In the genomic region with DNA sequence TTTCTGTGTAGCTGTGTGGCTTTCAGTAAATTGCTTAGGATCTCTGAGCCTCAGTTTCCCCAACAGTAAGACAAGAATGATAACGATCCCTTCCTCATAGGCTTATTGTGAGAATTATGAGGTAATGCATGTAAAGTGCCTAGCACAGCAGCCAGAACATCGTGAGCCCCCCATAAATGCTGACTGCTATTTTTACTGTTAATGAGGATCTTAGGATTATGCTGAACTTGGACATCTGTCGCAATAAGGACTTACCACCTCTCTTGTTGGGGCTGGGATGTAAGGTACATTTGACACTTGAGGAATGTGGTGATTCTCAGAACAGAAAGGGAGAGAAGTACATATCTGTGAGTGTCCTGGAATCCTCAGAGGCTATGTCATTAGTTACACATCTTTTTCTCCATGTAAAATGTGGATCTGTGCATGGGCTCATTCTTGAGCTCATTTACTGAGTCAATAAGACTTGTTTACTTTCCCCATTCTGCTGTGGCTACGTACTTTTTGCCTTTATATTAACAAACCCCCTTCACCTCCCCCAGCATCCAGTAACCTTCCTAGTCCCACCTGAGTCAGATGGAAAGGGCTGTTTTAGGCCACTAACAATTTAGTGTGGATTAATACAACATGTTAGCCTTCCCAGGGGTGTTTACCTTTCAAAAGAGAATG, we compare ENCODE assay signal across 1 cellular context.
TF ChIP-seq lines count a peak whose summit lies in the region.

No MANE protein-coding gene starts in this region.

TF ChIP-seq in HepG2, 621 proteins besides CTCF, POLR2A, EP300 and RAD21 (continued from another document and continues in another):
- TF ChIP-seq, protein P1, sequence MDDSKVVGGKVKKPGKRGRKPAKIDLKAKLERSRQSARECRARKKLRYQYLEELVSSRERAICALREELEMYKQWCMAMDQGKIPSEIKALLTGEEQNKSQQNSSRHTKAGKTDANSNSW (CRISPR knock-in tag; IDR thresholded peaks at IDR 0.05; ENCODE audit: borderline replicate concordance) = no peak
- TF ChIP-seq, protein P2, sequence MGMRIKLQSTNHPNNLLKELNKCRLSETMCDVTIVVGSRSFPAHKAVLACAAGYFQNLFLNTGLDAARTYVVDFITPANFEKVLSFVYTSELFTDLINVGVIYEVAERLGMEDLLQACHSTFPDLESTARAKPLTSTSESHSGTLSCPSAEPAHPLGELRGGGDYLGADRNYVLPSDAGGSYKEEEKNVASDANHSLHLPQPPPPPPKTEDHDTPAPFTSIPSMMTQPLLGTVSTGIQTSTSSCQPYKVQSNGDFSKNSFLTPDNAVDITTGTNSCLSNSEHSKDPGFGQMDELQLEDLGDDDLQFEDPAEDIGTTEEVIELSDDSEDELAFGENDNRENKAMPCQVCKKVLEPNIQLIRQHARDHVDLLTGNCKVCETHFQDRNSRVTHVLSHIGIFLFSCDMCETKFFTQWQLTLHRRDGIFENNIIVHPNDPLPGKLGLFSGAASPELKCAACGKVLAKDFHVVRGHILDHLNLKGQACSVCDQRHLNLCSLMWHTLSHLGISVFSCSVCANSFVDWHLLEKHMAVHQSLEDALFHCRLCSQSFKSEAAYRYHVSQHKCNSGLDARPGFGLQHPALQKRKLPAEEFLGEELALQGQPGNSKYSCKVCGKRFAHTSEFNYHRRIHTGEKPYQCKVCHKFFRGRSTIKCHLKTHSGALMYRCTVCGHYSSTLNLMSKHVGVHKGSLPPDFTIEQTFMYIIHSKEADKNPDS (CRISPR knock-in tag; IDR thresholded peaks at IDR 0.05) = no peak
- TF ChIP-seq NR2F6 (IDR thresholded peaks at IDR 0.05) (no peak), NR2F6 (CRISPR knock-in tag; IDR thresholded peaks at IDR 0.05) (0 out of 2 replicates have a peak, but pooled peaks have one; percentile 4), MTF2 (CRISPR knock-in tag; IDR thresholded peaks at IDR 0.05; ENCODE audit: borderline replicate concordance) (no peak), HOXD1 (CRISPR knock-in tag; IDR thresholded peaks at IDR 0.05) (no peak), TOPORS (CRISPR knock-in tag; IDR thresholded peaks at IDR 0.05) (no peak), KLF15 (CRISPR knock-in tag; IDR thresholded peaks at IDR 0.05; ENCODE audit: borderline replicate concordance) (no peak), KLF11 (CRISPR knock-in tag; IDR thresholded peaks at IDR 0.05) (no peak), MAFF (IDR thresholded peaks at IDR 0.05; ENCODE audit: low read depth, low read length) (peak; percentile 85), ZNF224 (CRISPR knock-in tag; IDR thresholded peaks at IDR 0.05) (no peak), HOXA5 (CRISPR knock-in tag; IDR thresholded peaks at IDR 0.05) (peak; percentile 81; the same call in 1 of the 2 replicates), FOXJ3 (CRISPR knock-in tag; IDR thresholded peaks at IDR 0.05; ENCODE audit: borderline replicate concordance) (0 out of 2 replicates have a peak, but pooled peaks have one; percentile 12), ZNF816 (CRISPR knock-in tag; IDR thresholded peaks at IDR 0.05; ENCODE audit: borderline replicate concordance) (no peak), ZNF550 (CRISPR knock-in tag; IDR thresholded peaks at IDR 0.05; ENCODE audit: borderline replicate concordance) (no peak), TSC22D2 (CRISPR knock-in tag; IDR thresholded peaks at IDR 0.05; ENCODE audit: borderline replicate concordance) (no peak), JDP2 (CRISPR knock-in tag; IDR thresholded peaks at IDR 0.05; ENCODE audit: borderline replicate concordance) (no peak), ATRX (CRISPR knock-in tag; IDR thresholded peaks at IDR 0.05; ENCODE audit: borderline replicate concordance) (no peak)
- TF ChIP-seq, protein P3, sequence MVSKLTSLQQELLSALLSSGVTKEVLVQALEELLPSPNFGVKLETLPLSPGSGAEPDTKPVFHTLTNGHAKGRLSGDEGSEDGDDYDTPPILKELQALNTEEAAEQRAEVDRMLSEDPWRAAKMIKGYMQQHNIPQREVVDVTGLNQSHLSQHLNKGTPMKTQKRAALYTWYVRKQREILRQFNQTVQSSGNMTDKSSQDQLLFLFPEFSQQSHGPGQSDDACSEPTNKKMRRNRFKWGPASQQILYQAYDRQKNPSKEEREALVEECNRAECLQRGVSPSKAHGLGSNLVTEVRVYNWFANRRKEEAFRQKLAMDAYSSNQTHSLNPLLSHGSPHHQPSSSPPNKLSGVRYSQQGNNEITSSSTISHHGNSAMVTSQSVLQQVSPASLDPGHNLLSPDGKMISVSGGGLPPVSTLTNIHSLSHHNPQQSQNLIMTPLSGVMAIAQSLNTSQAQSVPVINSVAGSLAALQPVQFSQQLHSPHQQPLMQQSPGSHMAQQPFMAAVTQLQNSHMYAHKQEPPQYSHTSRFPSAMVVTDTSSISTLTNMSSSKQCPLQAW (CRISPR knock-in tag; IDR thresholded peaks at IDR 0.05) = no peak
- TF ChIP-seq, protein P4, sequence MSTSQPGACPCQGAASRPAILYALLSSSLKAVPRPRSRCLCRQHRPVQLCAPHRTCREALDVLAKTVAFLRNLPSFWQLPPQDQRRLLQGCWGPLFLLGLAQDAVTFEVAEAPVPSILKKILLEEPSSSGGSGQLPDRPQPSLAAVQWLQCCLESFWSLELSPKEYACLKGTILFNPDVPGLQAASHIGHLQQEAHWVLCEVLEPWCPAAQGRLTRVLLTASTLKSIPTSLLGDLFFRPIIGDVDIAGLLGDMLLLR (CRISPR knock-in tag; IDR thresholded peaks at IDR 0.05) = no peak
- TF ChIP-seq, protein P5, sequence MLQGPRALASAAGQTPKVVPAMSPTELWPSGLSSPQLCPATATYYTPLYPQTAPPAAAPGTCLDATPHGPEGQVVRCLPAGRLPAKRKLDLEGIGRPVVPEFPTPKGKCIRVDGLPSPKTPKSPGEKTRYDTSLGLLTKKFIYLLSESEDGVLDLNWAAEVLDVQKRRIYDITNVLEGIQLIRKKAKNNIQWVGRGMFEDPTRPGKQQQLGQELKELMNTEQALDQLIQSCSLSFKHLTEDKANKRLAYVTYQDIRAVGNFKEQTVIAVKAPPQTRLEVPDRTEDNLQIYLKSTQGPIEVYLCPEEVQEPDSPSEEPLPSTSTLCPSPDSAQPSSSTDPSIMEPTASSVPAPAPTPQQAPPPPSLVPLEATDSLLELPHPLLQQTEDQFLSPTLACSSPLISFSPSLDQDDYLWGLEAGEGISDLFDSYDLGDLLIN (CRISPR knock-in tag; IDR thresholded peaks at IDR 0.05; ENCODE audit: borderline replicate concordance) = no peak
- TF ChIP-seq, protein P6, sequence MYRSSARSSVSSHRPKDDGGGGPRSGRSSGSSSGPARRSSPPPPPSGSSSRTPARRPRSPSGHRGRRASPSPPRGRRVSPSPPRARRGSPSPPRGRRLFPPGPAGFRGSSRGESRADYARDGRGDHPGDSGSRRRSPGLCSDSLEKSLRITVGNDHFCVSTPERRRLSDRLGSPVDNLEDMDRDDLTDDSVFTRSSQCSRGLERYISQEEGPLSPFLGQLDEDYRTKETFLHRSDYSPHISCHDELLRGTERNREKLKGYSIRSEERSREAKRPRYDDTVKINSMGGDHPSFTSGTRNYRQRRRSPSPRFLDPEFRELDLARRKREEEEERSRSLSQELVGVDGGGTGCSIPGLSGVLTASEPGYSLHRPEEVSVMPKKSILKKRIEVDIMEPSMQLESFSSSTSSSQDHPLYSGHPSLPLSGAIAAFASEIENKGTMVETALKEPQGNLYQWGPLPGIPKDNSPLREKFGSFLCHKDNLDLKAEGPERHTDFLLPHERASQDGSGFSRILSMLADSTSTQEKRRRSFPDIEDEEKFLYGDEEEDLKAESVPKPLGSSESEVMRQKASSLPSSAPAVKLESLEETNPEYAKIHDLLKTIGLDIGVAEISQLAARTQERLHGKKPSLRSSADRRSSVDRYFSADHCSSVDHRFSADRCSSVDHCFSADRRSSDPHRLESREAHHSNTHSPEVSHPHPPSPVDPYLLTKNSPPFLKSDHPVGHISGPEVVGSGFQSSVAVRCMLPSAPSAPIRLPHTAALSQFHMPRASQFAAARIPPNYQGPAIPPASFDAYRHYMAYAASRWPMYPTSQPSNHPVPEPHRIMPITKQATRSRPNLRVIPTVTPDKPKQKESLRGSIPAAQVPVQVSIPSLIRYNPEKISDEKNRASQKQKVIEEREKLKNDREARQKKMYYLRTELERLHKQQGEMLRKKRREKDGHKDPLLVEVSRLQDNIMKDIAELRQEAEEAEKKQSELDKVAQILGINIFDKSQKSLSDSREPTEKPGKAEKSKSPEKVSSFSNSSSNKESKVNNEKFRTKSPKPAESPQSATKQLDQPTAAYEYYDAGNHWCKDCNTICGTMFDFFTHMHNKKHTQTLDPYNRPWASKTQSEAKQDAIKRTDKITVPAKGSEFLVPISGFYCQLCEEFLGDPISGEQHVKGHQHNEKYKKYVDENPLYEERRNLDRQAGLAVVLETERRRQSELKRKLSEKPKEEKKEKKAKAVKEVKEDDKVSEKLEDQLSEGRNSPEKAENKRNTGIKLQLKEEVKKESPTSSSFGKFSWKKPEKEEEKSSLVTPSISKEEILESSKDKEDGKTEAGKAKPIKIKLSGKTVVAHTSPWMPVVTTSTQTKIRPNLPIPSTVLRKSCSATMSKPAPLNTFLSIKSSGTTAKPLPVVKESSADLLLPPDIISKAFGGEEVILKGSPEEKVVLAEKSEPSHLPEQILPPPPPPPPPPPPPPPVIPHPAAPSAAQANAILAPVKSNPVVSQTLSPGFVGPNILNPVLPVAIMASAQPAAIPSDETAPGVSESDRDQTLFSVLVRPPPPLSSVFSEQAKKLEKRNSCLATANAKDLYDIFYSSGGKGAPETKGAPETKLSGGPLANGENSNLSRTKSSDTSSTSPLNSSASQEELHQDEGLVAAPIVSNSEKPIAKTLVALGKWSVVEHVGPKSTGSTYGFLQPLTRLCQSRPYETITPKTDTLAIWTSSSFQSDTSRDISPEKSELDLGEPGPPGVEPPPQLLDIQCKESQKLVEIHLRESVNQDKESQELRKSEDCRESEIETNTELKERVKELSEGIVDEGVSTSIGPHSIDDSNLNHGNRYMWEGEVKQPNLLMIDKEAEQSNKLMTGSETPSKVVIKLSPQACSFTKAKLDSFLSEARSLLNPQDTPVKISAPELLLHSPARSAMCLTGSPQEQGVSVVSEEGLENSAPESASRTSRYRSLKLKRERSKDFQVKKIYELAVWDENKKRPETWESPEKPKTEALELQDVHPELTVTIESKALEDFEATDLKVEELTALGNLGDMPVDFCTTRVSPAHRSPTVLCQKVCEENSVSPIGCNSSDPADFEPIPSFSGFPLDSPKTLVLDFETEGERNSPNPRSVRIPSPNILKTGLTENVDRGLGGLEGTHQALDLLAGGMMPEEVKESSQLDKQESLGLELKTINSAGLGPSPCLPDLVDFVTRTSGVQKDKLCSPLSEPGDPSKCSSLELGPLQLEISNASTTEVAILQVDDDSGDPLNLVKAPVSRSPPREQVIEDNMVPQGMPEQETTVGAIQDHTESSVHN (CRISPR knock-in tag; IDR thresholded peaks at IDR 0.05) = no peak
- TF ChIP-seq, protein P7, sequence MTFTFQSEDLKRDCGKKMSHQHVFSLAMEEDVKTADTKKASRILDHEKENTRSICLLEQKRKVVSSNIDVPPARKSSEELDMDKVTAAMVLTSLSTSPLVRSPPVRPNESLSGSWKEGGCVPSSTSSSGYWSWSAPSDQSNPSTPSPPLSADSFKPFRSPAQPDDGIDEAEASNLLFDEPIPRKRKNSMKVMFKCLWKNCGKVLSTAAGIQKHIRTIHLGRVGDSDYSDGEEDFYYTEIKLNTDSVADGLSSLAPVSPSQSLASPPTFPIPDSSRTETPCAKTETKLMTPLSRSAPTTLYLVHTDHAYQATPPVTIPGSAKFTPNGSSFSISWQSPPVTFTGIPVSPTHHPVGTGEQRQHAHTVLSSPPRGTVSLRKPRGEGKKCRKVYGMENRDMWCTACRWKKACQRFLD (CRISPR knock-in tag; IDR thresholded peaks at IDR 0.05; ENCODE audit: borderline replicate concordance) = no peak
- TF ChIP-seq, protein P8, sequence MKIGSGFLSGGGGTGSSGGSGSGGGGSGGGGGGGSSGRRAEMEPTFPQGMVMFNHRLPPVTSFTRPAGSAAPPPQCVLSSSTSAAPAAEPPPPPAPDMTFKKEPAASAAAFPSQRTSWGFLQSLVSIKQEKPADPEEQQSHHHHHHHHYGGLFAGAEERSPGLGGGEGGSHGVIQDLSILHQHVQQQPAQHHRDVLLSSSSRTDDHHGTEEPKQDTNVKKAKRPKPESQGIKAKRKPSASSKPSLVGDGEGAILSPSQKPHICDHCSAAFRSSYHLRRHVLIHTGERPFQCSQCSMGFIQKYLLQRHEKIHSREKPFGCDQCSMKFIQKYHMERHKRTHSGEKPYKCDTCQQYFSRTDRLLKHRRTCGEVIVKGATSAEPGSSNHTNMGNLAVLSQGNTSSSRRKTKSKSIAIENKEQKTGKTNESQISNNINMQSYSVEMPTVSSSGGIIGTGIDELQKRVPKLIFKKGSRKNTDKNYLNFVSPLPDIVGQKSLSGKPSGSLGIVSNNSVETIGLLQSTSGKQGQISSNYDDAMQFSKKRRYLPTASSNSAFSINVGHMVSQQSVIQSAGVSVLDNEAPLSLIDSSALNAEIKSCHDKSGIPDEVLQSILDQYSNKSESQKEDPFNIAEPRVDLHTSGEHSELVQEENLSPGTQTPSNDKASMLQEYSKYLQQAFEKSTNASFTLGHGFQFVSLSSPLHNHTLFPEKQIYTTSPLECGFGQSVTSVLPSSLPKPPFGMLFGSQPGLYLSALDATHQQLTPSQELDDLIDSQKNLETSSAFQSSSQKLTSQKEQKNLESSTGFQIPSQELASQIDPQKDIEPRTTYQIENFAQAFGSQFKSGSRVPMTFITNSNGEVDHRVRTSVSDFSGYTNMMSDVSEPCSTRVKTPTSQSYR (CRISPR knock-in tag; IDR thresholded peaks at IDR 0.05; ENCODE audit: borderline replicate concordance) = peak; percentile 34; the same call in 1 of the 2 replicates
- TF ChIP-seq, protein P9, sequence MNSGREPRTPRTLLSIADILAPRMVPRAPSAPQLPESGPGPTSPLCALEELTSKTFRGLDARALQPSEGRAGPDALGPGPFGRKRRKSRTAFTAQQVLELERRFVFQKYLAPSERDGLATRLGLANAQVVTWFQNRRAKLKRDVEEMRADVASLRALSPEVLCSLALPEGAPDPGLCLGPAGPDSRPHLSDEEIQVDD (CRISPR knock-in tag; IDR thresholded peaks at IDR 0.05; ENCODE audit: borderline replicate concordance) = no peak
- TF ChIP-seq, protein P10, sequence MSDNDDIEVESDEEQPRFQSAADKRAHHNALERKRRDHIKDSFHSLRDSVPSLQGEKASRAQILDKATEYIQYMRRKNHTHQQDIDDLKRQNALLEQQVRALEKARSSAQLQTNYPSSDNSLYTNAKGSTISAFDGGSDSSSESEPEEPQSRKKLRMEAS (IDR thresholded peaks at IDR 0.05) = 0 out of 2 replicates have a peak, but pooled peaks have one; percentile 6
- TF ChIP-seq, protein P11, sequence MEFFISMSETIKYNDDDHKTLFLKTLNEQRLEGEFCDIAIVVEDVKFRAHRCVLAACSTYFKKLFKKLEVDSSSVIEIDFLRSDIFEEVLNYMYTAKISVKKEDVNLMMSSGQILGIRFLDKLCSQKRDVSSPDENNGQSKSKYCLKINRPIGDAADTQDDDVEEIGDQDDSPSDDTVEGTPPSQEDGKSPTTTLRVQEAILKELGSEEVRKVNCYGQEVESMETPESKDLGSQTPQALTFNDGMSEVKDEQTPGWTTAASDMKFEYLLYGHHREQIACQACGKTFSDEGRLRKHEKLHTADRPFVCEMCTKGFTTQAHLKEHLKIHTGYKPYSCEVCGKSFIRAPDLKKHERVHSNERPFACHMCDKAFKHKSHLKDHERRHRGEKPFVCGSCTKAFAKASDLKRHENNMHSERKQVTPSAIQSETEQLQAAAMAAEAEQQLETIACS (CRISPR knock-in tag; IDR thresholded peaks at IDR 0.05) = no peak
